ENCODE assay signal across 9 cellular contexts in genomic region chr1:196400478-196401453, GRCh38.
DNase-seq lines count a peak whose midpoint lies in the region; ATAC-seq, FAIRE-seq and TF ChIP-seq lines count a peak whose summit lies in the region.
"Had no signal": no experiment of that assay in that cellular context is flagged by ENCODE, and none has a peak within 500 bp of the region (broad histone marks: within the 10 kb centered on the region; RNA-seq: fewer than 3 reads in every experiment).

No MANE protein-coding gene starts in this region.

- H3K9me3 ChIP-seq in H9 (ENCODE audit: control insufficient read depth, low read depth, low read length): no peaks in the 10 kb centered on the region
- H3K9me3 ChIP-seq in sigmoid colon: no peaks in the 10 kb centered on the region

- H3K4ac ChIP-seq in H9 (ENCODE audit: low read depth, low read length): no peak overlapping the region

- H3K23ac ChIP-seq in H9 (ENCODE audit: insufficient read length, low read depth, low read length): no peak overlapping the region

- H3K9ac ChIP-seq in H9 (ENCODE audit: extremely low read depth, insufficient read length, low read length): no peak overlapping the region

- H3K4me1 ChIP-seq in H9 (ENCODE audit: insufficient read depth, low read length) (no peaks in the 10 kb centered on the region; the same call in 1 of the 2 replicates), sigmoid colon (peaks cover 0 to 2% (median 0%) of the 10 kb centered on the region in 4 donors)

- no peak overlapping the region for H2BK20ac ChIP-seq in H9 (ENCODE audit: low read depth, low read length, poor library complexity, severe bottlenecking)

- no peak overlapping the region for H2BK15ac ChIP-seq in H9 (ENCODE audit: low read depth, low read length)

- H3K27me3 Mint-ChIP-seq in H9 (ENCODE audit: low read depth): no peaks in the 10 kb centered on the region
- no peaks in the 10 kb centered on the region for H3K27me3 Mint-ChIP-seq in stimulated activated memory B cell treated with anti-CD40 and anti-IgM and Interleukin-4, amounts not matched to agents 10 μg/mL and 1 μg/mL and 100 μg/mL, for 72 hours
- H3K27me3 Mint-ChIP-seq in activated T-cell treated with anti-CD3 and anti-CD28 coated beads, Interleukin-2, amount 50 U/mL, for 72 hours (ENCODE audit: low read depth): no peaks in the 10 kb centered on the region

- ATAC-seq in Right ventricle myocardium superior (ENCODE audit: poor library complexity): peak; percentile 71
- no peak for ATAC-seq in stimulated activated memory B cell treated with anti-CD40 and anti-IgM and Interleukin-4, amounts not matched to agents 10 μg/mL and 1 μg/mL and 100 μg/mL, for 72 hours
- ATAC-seq in activated T-cell treated with anti-CD3 and anti-CD28 coated beads, Interleukin-2, amount 50 U/mL, for 72 hours (replicated peaks in 1 of 2): no peak

- H3K27ac ChIP-seq in H9 (ENCODE audit: insufficient read length, low read depth, low read length) (no peak overlapping the region), sigmoid colon (no peak overlapping the region)
- H3K27ac ChIP-seq: PC-9 had no signal

- H3K27me3 ChIP-seq in H9 (ENCODE audit: insufficient read depth, low read length) (no peaks in the 10 kb centered on the region), sigmoid colon (no peaks in the 10 kb centered on the region)

- H2BK12ac ChIP-seq in H9 (ENCODE audit: insufficient read length, low read depth, low read length): no peak overlapping the region

- H3K4me3 Mint-ChIP-seq in H9: no peak overlapping the region
- H3K4me3 Mint-ChIP-seq in stimulated activated memory B cell treated with anti-CD40 and anti-IgM and Interleukin-4, amounts not matched to agents 10 μg/mL and 1 μg/mL and 100 μg/mL, for 72 hours: no peak overlapping the region
- H3K4me3 Mint-ChIP-seq in activated T-cell treated with anti-CD3 and anti-CD28 coated beads, Interleukin-2, amount 50 U/mL, for 72 hours: no peak overlapping the region

- H2AK5ac ChIP-seq in H9 (ENCODE audit: insufficient read length, low read length): no peak overlapping the region

- H3K4me1 Mint-ChIP-seq in H9: peaks cover 19 to 21% of the 10 kb centered on the region in 2 experiments
- H3K4me1 Mint-ChIP-seq in stimulated activated memory B cell treated with anti-CD40 and anti-IgM and Interleukin-4, amounts not matched to agents 10 μg/mL and 1 μg/mL and 100 μg/mL, for 72 hours: no peaks in the 10 kb centered on the region
- no peaks in the 10 kb centered on the region for H3K4me1 Mint-ChIP-seq in activated T-cell treated with anti-CD3 and anti-CD28 coated beads, Interleukin-2, amount 50 U/mL, for 72 hours (ENCODE audit: low read depth)

- no peak overlapping the region for H4K5ac ChIP-seq in H9 (ENCODE audit: insufficient read length, low read depth, low read length)

- no peak for DNase-seq in H9
- DNase-seq in Right ventricle myocardium superior: peak; percentile 31
- peak; percentile 62 for DNase-seq in sigmoid colon
- DNase-seq in HTR-8/SVneo (ENCODE audit: insufficient read length, low spot score): no peak
- no peak for DNase-seq in activated T-cell treated with anti-CD3 and anti-CD28 coated beads, Interleukin-2, amount 50 U/mL, for 72 hours
- no peak for DNase-seq in NAMALWA (ENCODE audit: low spot score)

- H2BK120ac ChIP-seq in H9 (ENCODE audit: low read depth, low read length, poor library complexity, severe bottlenecking): no peak overlapping the region

- no peak overlapping the region for H2BK5ac ChIP-seq in H9 (ENCODE audit: insufficient read length, low read length)

- no peak overlapping the region for H3T11ph ChIP-seq in H9 (ENCODE audit: low read length)

- H3K36me3 Mint-ChIP-seq in H9 (ENCODE audit: insufficient read depth in 1 of 3, low read depth in 3 of 3): no peaks in the 10 kb centered on the region
- no peaks in the 10 kb centered on the region for H3K36me3 Mint-ChIP-seq in stimulated activated memory B cell treated with anti-CD40 and anti-IgM and Interleukin-4, amounts not matched to agents 10 μg/mL and 1 μg/mL and 100 μg/mL, for 72 hours
- no peaks in the 10 kb centered on the region for H3K36me3 Mint-ChIP-seq in activated T-cell treated with anti-CD3 and anti-CD28 coated beads, Interleukin-2, amount 50 U/mL, for 72 hours (ENCODE audit: insufficient read depth in 2 of 2)

- H3K79me1 ChIP-seq in H9 (ENCODE audit: insufficient read depth, low read depth, low read length, poor library complexity, severe bottlenecking): no peaks in the 10 kb centered on the region

- no peak overlapping the region for H3K4me3 ChIP-seq in sigmoid colon
- H3K4me3 ChIP-seq: PC-9 had no signal

- no peak overlapping the region for H3K56ac ChIP-seq in H9 (ENCODE audit: insufficient read length, low read depth, low read length)

- no peak for TF ChIP-seq POLR2A in sigmoid colon (IDR thresholded peaks at IDR 0.05)

- H3K27ac Mint-ChIP-seq in H9: peak overlapping the region in 2 of 3 experiments; percentile 51 to 69; a peak in 2 of 7 replicates
- no peak overlapping the region for H3K27ac Mint-ChIP-seq in stimulated activated memory B cell treated with anti-CD40 and anti-IgM and Interleukin-4, amounts not matched to agents 10 μg/mL and 1 μg/mL and 100 μg/mL, for 72 hours
- no peak overlapping the region for H3K27ac Mint-ChIP-seq in activated T-cell treated with anti-CD3 and anti-CD28 coated beads, Interleukin-2, amount 50 U/mL, for 72 hours

- H4K20me1 ChIP-seq in H9 (ENCODE audit: control insufficient read depth, insufficient read depth, insufficient read length): no peaks in the 10 kb centered on the region

- intact Hi-C loops in Right ventricle myocardium superior (cut with DNase I) (no loop called here), sigmoid colon (cut with DNase I) (no loop called here)

- H3K18ac ChIP-seq in H9 (ENCODE audit: insufficient read length, low read depth, low read length): no peak overlapping the region

- H2AFZ ChIP-seq in H9 (ENCODE audit: low read length): no peak overlapping the region
- H2AFZ ChIP-seq: PC-9 had no signal

- FAIRE-seq in TTC549 (lab: Jason Lieb, UNC) (peak; percentile 7), HTR-8/SVneo (lab: Jason Lieb, UNC) (no peak)

- H3K14ac ChIP-seq in H9 (ENCODE audit: insufficient read depth, low read length): no peak overlapping the region

- TF ChIP-seq EP300 in sigmoid colon (IDR thresholded peaks at IDR 0.05): no peak

- no peak overlapping the region for H4K8ac ChIP-seq in H9 (replicated peaks; ENCODE audit: insufficient read length, low read depth, low read length)

- H3K4me2 ChIP-seq in H9 (ENCODE audit: insufficient read depth, insufficient read length, low read length): no peak overlapping the region
- H3K4me2 ChIP-seq: PC-9 had no signal

- no peaks in the 10 kb centered on the region for H3K79me2 ChIP-seq in H9 (ENCODE audit: insufficient read depth, low read length)

- TF ChIP-seq CTCF in H9 (conservative IDR thresholded peaks at IDR 0.05) (no peak), sigmoid colon (IDR thresholded peaks at IDR 0.05) (no peak)

- no CpG with 5 or more reads among the region's 7 CpGs for WGBS in H9 (ENCODE audit: extremely low coverage, insufficient read length, low lambda C conversion rate)
- 52 to 66% methylated on average over 7 of the region's 7 CpGs for WGBS in sigmoid colon, 2 donors

- H3K9me3 Mint-ChIP-seq in H9: no peaks in the 10 kb centered on the region
- no peaks in the 10 kb centered on the region for H3K9me3 Mint-ChIP-seq in stimulated activated memory B cell treated with anti-CD40 and anti-IgM and Interleukin-4, amounts not matched to agents 10 μg/mL and 1 μg/mL and 100 μg/mL, for 72 hours
- H3K9me3 Mint-ChIP-seq in activated T-cell treated with anti-CD3 and anti-CD28 coated beads, Interleukin-2, amount 50 U/mL, for 72 hours: peaks cover 0 to 1% of the 10 kb centered on the region in 2 donors

- no peak overlapping the region for H4K91ac ChIP-seq in H9 (ENCODE audit: insufficient read length, low read depth, low read length)

- H3K36me3 ChIP-seq in sigmoid colon: no peaks in the 10 kb centered on the region

- no peaks in the 10 kb centered on the region for H3K23me2 ChIP-seq in H9 (ENCODE audit: insufficient read length, low read depth, low read length, poor library complexity, severe bottlenecking)

Comparison
In these comparisons a context has a peak if more than half of its experiments do, and no peak if none do; other contexts are left out.
1. DNase-seq: peak in Right ventricle myocardium superior (single experiment) and sigmoid colon (single experiment); none in H9 (single experiment), HTR-8/SVneo (single experiment), activated T-cell treated with anti-CD3 and anti-CD28 coated beads, Interleukin-2, amount 50 U/mL, for 72 hours (0 of 2) and NAMALWA (single experiment).
2. H3K27ac Mint-ChIP-seq: peak in H9 (2 of 3); none in stimulated activated memory B cell treated with anti-CD40 and anti-IgM and Interleukin-4, amounts not matched to agents 10 μg/mL and 1 μg/mL and 100 μg/mL, for 72 hours (single experiment) and activated T-cell treated with anti-CD3 and anti-CD28 coated beads, Interleukin-2, amount 50 U/mL, for 72 hours (single experiment).